Comparison of ENCODE assay signal across 28 cellular contexts in genomic region chr21:37974081-37974480, GRCh38. TPM values are rescaled to one million over a fixed set of nuclear protein-coding genes. Genes with fewer than 3 reads are reported as not detected.
DNase-seq lines count a peak whose midpoint lies in the region; ATAC-seq and TF ChIP-seq lines count a peak whose summit lies in the region.
"Had no signal": no experiment of that assay in that cellular context is flagged by ENCODE, and none has a peak within 500 bp of the region (broad histone marks: within the 10 kb centered on the region; RNA-seq: fewer than 3 reads in every experiment).

No MANE protein-coding gene starts in this region.

- intact Hi-C loops in MCF 10A (cut with micrococcal nuclease): no loop called here
- intact Hi-C loops in breast epithelium (cut with DNase I; ENCODE audit: low total_unique reads): no loop called here
- intact Hi-C loops in heart right ventricle (cut with DNase I): no loop called here

- H3K27ac Mint-ChIP-seq in MCF 10A (ENCODE audit: low read depth, unreplicated experiment): no peak overlapping the region
- H3K27ac Mint-ChIP-seq: activated CD8-positive, alpha-beta T cell treated with anti-CD3 and anti-CD28 coated beads for 36 hours; stimulated activated naive CD8-positive, alpha-beta T cell treated with anti-CD3 and anti-CD28 coated beads, Interleukin-15, Interleukin-2, amounts not matched to agents 100 ng/mL and 50 ng/mL, for 24 hours had no signal

- no peaks in the 10 kb centered on the region for H3K9me3 ChIP-seq in breast epithelium
- H3K9me3 ChIP-seq in heart right ventricle: no peaks in the 10 kb centered on the region
- H3K9me3 ChIP-seq: adrenal gland, BE2C, Caco-2, tibial artery had no signal

- TF ChIP-seq CTCF in MCF 10A (IDR thresholded peaks at IDR 0.05; ENCODE audit: unreplicated experiment) (no peak), breast epithelium (IDR thresholded peaks at IDR 0.05) (no peak), foreskin keratinocyte (conservative IDR thresholded peaks at IDR 0.05) (no peak), heart right ventricle (IDR thresholded peaks at IDR 0.05) (no peak)

- no peak overlapping the region for H3K27ac ChIP-seq in breast epithelium
- H3K27ac ChIP-seq in foreskin keratinocyte: no peak overlapping the region
- no peak overlapping the region for H3K27ac ChIP-seq in substantia nigra (ENCODE audit: low read depth, low read length, poor library complexity, severe bottlenecking)
- H3K27ac ChIP-seq in heart right ventricle: no peak overlapping the region
- H3K27ac ChIP-seq: 22Rv1, adrenal gland, HL-60, tibial artery had no signal

- no peaks in the 10 kb centered on the region for H3K4me1 Mint-ChIP-seq in MCF 10A (ENCODE audit: insufficient read depth, unreplicated experiment)

- peak; percentile 14 for ATAC-seq in foreskin keratinocyte
- no peak for ATAC-seq in heart right ventricle
- ATAC-seq in HG02588 (IDR thresholded peaks at IDR 0.05; ENCODE audit: unreplicated experiment): no peak
- ATAC-seq: activated CD4-positive, CD25-positive, alpha-beta regulatory T cell treated with anti-CD3 and anti-CD28 coated beads, Interleukin-2, amount 50 U/mL, for 24 hours; activated CD8-positive, alpha-beta T cell treated with anti-CD3 and anti-CD28 coated beads for 36 hours had no signal

- CTCF ChIA-PET in MCF 10A (lab: Yijun Ruan, JAX): no interaction called here

- H3K27me3 ChIP-seq in breast epithelium: no peaks in the 10 kb centered on the region
- peaks cover 20% of the 10 kb centered on the region for H3K27me3 ChIP-seq in foreskin keratinocyte
- H3K27me3 ChIP-seq in heart right ventricle: peaks cover 0 to 47% (median 26%) of the 10 kb centered on the region in 7 donors
- H3K27me3 ChIP-seq: adrenal gland, BE2C, tibial artery had no signal

- H3K9me3 Mint-ChIP-seq in MCF 10A (ENCODE audit: unreplicated experiment): no peaks in the 10 kb centered on the region
- H3K9me3 Mint-ChIP-seq: activated CD8-positive, alpha-beta T cell treated with anti-CD3 and anti-CD28 coated beads for 36 hours; stimulated activated naive CD8-positive, alpha-beta T cell treated with anti-CD3 and anti-CD28 coated beads, Interleukin-15, Interleukin-2, amounts not matched to agents 100 ng/mL and 50 ng/mL, for 24 hours had no signal

- H3K4me3 Mint-ChIP-seq in MCF 10A (ENCODE audit: unreplicated experiment): no peak overlapping the region
- H3K4me3 Mint-ChIP-seq: activated CD8-positive, alpha-beta T cell treated with anti-CD3 and anti-CD28 coated beads for 36 hours; stimulated activated naive CD8-positive, alpha-beta T cell treated with anti-CD3 and anti-CD28 coated beads, Interleukin-15, Interleukin-2, amounts not matched to agents 100 ng/mL and 50 ng/mL, for 24 hours had no signal

- WGBS in heart right ventricle, 2 donors: 84 to 86% methylated on average over 6 of the region's 6 CpGs

- DNase-seq in MCF 10A (ENCODE audit: unreplicated experiment) (peak; percentile 70), breast epithelium (ENCODE audit: low spot score in 2 of 2) (no peak), SW480 (ENCODE audit: low spot score) (peak; percentile 25), foreskin keratinocyte (peak in 1 of 2 donors; percentile 64), substantia nigra (lab: John Stamatoyannopoulos, UW) (no peak), heart right ventricle (no peak), NCI-H510A (lab: John Stamatoyannopoulos, UW) (no peak)
- DNase-seq: activated CD8-positive, alpha-beta T cell treated with anti-CD3 and anti-CD28 coated beads for 36 hours; activated gamma-delta T cell treated with Interleukin-2 at 50 U/mL for 16 hours; adrenal gland; BE2C; Caco-2; central memory CD4-positive, alpha-beta T cell; GOT3; hippocampal formation; MM.1S; NCI-H1436 treated with DMSO at 0.1 percent for 48 hours; stimulated activated CD4-positive, alpha-beta T cell treated with anti-CD3 and anti-CD28 coated beads, Interleukin-4, amount 100 ng/mL, for 4 hours; tibial artery had no signal

- BruUV-seq in MCF 10A (replicated peaks; lab: Mats Ljungman, UMichigan): no TSS peak

- no peak overlapping the region for H3K4me3 ChIP-seq in breast epithelium
- H3K4me3 ChIP-seq in heart right ventricle: no peak overlapping the region
- H3K4me3 ChIP-seq: adrenal gland, lung, tibial artery had no signal

- TF ChIP-seq POLR2A in breast epithelium (IDR thresholded peaks at IDR 0.05): no peak

- no peaks in the 10 kb centered on the region for H3K36me3 Mint-ChIP-seq in MCF 10A (ENCODE audit: insufficient read depth, unreplicated experiment)

- no peaks in the 10 kb centered on the region for H3K36me3 ChIP-seq in breast epithelium
- no peaks in the 10 kb centered on the region for H3K36me3 ChIP-seq in heart right ventricle
- H3K36me3 ChIP-seq: adrenal gland, BE2C, tibial artery had no signal

- POLR2A ChIA-PET in MCF 10A (lab: Yijun Ruan, JAX): no interaction called here

- H3K4me1 ChIP-seq in breast epithelium: no peaks in the 10 kb centered on the region
- no peaks in the 10 kb centered on the region for H3K4me1 ChIP-seq in foreskin keratinocyte
- no peaks in the 10 kb centered on the region for H3K4me1 ChIP-seq in heart right ventricle
- H3K4me1 ChIP-seq: adrenal gland, BE2C, Caco-2 had no signal

- no peaks in the 10 kb centered on the region for H3K27me3 Mint-ChIP-seq in MCF 10A (ENCODE audit: insufficient read depth, unreplicated experiment)
- H3K27me3 Mint-ChIP-seq: activated CD8-positive, alpha-beta T cell treated with anti-CD3 and anti-CD28 coated beads for 36 hours had no signal

RNA-seq across cellular contexts. Expression of gene KCNJ6, which starts 57.8 kb away (rescaled TPM):
- 0.20 and 0.28 TPM in 2 replicates for total RNA-seq in MCF 10A (2022)
- total RNA-seq in breast epithelium: not detected
- not detected in 2 replicates for total RNA-seq in foreskin keratinocyte
- polyA plus RNA-seq in foreskin keratinocyte: not detected in 2 replicates
- total RNA-seq in heart right ventricle: not detected
- polyA plus RNA-seq in heart right ventricle: not detected
- total RNA-seq: activated CD8-positive, alpha-beta T cell treated with anti-CD3 and anti-CD28 coated beads for 36 hours; Caco-2; dermis microvascular lymphatic vessel endothelial cell; fibroblast of villous mesenchyme; G401 had no signal

Comparison
In these comparisons a context has a peak if more than half of its experiments do, and no peak if none do; other contexts are left out.
1. DNase-seq: peak in MCF 10A (single experiment) and SW480 (single experiment); none in breast epithelium (0 of 2), substantia nigra (0 of 49), heart right ventricle (0 of 2) and NCI-H510A (single experiment).